ENCODE assay signal across 28 cellular contexts in the genomic region with DNA sequence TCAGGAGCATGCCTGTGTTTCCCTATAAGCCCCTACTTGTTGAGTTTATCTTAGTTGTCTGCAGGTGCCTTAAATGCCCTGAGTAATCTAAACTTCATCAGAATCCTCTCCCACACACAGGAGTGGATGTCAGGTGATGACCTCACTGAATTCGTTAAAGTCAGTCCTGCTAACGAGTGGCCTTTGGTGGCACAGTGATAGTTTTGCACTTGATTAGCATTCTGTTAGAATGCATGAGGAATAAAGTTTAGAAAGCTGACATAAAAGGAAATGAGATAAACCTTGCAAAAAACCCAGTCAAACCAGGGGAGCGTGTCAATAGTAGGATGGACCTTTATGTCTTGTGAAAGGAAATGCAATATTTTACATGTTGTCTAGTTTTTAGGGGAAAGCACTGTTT.
"Had no signal": no experiment of that assay in that cellular context is flagged by ENCODE, and none has a peak within 500 bp of the region (broad histone marks: within the 10 kb centered on the region; RNA-seq: fewer than 3 reads in every experiment).

No MANE protein-coding gene starts in this region.

- H3K9me3 ChIP-seq: adrenal gland, ascending aorta, left lung, sigmoid colon, testis, vagina had no signal

- ATAC-seq: activated CD8-positive, alpha-beta T cell treated with anti-CD3 and anti-CD28 coated beads, Interleukin-2, amount 10 ng/mL, durations not matched to agents 7 days and 5 days; foreskin keratinocyte; left lung; naive thymus-derived CD8-positive, alpha-beta T cell; T-cell; WTC11 had no signal

- H3K27ac ChIP-seq: ascending aorta, left lung, sigmoid colon, testis, vagina had no signal

- H3K4me3 Mint-ChIP-seq: activated CD8-positive, alpha-beta T cell treated with anti-CD3 and anti-CD28 coated beads, Interleukin-2, amount 10 ng/mL, durations not matched to agents 7 days and 5 days; activated naive CD8-positive, alpha-beta T cell; dendritic cell treated with granulocyte-macrophage colony-stimulating factor and Interleukin-4, amounts not matched to agents 40 ng/mL and 50 ng/mL, for 4 days; mesothelial cell of epicardium; T-cell; type B pancreatic cell; WTC11 had no signal

- H3K4me3 ChIP-seq: adrenal gland, ascending aorta, left lung, sigmoid colon, testis, vagina had no signal

- H3K4me1 ChIP-seq: testis had no signal

- H3K27me3 ChIP-seq: adrenal gland, ascending aorta, brain microvascular endothelial cell, foreskin keratinocyte, sigmoid colon, testis, vagina had no signal

- H3K9me3 Mint-ChIP-seq: activated T-helper 2 cell treated with anti-CD3 and anti-CD28 coated beads, Interferon-gamma antibody, Interleukin-2, Interleukin-4, amounts not matched to agents 10 μg/mL and 5 μg/mL and 100 μg/mL, durations not matched to agents 14 hours and 24 hours and 36 hours; dendritic cell treated with granulocyte-macrophage colony-stimulating factor and Interleukin-4, amounts not matched to agents 40 ng/mL and 50 ng/mL, for 4 days; mesothelial cell of epicardium; T-cell; WTC11 had no signal

- H3K27me3 Mint-ChIP-seq: activated naive CD8-positive, alpha-beta T cell; naive thymus-derived CD8-positive, alpha-beta T cell; progenitor cell of endocrine pancreas; T-cell; type B pancreatic cell had no signal

- DNase-seq: activated CD4-positive, alpha-beta T cell treated with anti-CD3 and anti-CD28 coated beads for 48 hours; activated CD8-positive, alpha-beta T cell treated with anti-CD3 and anti-CD28 coated beads, Interleukin-2, amount 10 ng/mL, durations not matched to agents 7 days and 5 days; activated naive CD4-positive, alpha-beta T cell; adrenal gland; brain microvascular endothelial cell; caudate nucleus; effector CD4-positive, alpha-beta T cell; foreskin keratinocyte; glutamatergic neuron; left lung; naive thymus-derived CD8-positive, alpha-beta T cell; retina; sigmoid colon; stimulated activated CD4-positive, alpha-beta T cell treated with anti-CD3 and anti-CD28 coated beads, Interleukin-4, amount 100 ng/mL, for 1 hour; stimulated activated naive CD4-positive, alpha-beta T cell; T-cell; testis had no signal

- H3K27ac Mint-ChIP-seq: activated CD8-positive, alpha-beta T cell treated with anti-CD3 and anti-CD28 coated beads, Interleukin-2, amount 10 ng/mL, durations not matched to agents 7 days and 5 days; activated naive CD8-positive, alpha-beta T cell; activated T-helper 2 cell treated with anti-CD3 and anti-CD28 coated beads, Interferon-gamma antibody, Interleukin-2, Interleukin-4, amounts not matched to agents 10 μg/mL and 5 μg/mL and 100 μg/mL, durations not matched to agents 14 hours and 24 hours and 36 hours; dendritic cell treated with granulocyte-macrophage colony-stimulating factor and Interleukin-4, amounts not matched to agents 40 ng/mL and 50 ng/mL, for 4 days; mesothelial cell of epicardium; progenitor cell of endocrine pancreas; type B pancreatic cell; WTC11 had no signal

- H3K36me3 ChIP-seq: adrenal gland, ascending aorta, brain microvascular endothelial cell, left lung, sigmoid colon, vagina had no signal

- FAIRE-seq: keratinocyte, TTC549 had no signal
